2 cellular contexts compared by ENCODE assay signal in the genomic region with DNA sequence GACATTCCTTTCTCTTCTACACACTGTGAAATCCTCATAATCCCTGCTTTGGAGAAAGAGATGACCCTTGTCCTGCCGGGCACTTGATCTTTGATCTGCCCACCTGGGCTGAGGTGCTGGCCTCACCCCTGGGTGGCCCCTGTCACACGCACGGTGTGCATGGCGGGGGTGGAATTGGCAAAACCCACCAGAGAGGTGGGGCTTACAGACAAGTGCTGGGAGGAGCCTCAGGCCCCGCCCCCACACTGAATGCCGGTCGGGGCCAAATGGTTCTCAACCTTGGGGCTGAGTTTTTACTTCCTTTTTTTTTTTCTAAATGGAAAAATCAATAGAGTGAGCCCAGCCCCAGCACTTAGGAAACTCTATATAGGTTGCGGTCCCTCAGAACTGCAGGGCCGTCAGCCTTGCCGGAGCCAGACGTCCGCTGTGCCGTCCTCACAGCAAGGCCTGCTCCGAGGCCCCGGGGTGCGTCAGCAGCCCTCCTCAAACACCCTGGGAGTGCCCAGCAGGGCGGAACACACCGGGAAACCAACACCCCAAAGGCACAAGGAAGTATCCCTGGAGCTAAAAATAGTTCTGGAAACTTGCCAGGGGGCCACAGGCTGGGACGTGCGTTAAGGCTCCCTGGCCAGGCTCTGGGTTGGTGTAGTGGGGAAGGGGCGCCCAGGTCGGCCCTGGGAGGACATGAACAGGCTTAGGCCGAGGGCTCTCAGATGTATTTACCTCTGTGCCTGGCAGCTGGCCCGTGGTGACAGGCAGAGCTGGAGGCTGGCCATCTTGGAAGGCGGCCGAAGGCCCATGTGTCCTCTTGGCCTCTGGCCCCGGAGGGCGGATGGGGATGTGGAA.
TF ChIP-seq lines count a peak whose summit lies in the region.

No MANE protein-coding gene starts in this region.

TF ChIP-seq in HEK293, 187 proteins besides CTCF, POLR2A, EP300 and RAD21 (continued from another document):
- TF ChIP-seq ZNF692 (tag by site-specific recombination; IDR thresholded peaks at IDR 0.05) (no peak), KLF1 (tag by site-specific recombination; IDR thresholded peaks at IDR 0.05) (peak; percentile 88), ZNF423 (tag by site-specific recombination; IDR thresholded peaks at IDR 0.05) (peak; percentile 87; the same call in 1 of the 2 replicates), ZIC2 (tag by site-specific recombination; IDR thresholded peaks at IDR 0.05) (peak; percentile 99), ZBTB20 (tag by site-specific recombination; IDR thresholded peaks at IDR 0.05) (peak; percentile 83), ZNF324 (tag by site-specific recombination; IDR thresholded peaks at IDR 0.05) (peak; percentile 67; the same call in 1 of the 2 replicates), ZNF76 (tag by site-specific recombination; IDR thresholded peaks at IDR 0.05; ENCODE audit: borderline replicate concordance, low read depth) (0 out of 2 replicates have a peak, but pooled peaks have one; percentile 36), ZNF335 (tag by site-specific recombination; conservative IDR thresholded peaks at IDR 0.05) (peak; percentile 72), ZFHX2 (tag by site-specific recombination; conservative IDR thresholded peaks at IDR 0.05) (0 out of 2 replicates have a peak, but pooled peaks have one; percentile 10), HIC1 (tag by site-specific recombination; IDR thresholded peaks at IDR 0.05) (peak; percentile 71; the same call in 1 of the 2 replicates), ZNF473 (tag by site-specific recombination; IDR thresholded peaks at IDR 0.05) (no peak), ZBTB1 (tag by site-specific recombination; IDR thresholded peaks at IDR 0.05) (no peak), SP7 (tag by site-specific recombination; IDR thresholded peaks at IDR 0.05) (peak; percentile 91), PRDM4 (tag by site-specific recombination; IDR thresholded peaks at IDR 0.05) (0 out of 2 replicates have a peak, but pooled peaks have one; percentile 41)
- TF ChIP-seq, protein P1, sequence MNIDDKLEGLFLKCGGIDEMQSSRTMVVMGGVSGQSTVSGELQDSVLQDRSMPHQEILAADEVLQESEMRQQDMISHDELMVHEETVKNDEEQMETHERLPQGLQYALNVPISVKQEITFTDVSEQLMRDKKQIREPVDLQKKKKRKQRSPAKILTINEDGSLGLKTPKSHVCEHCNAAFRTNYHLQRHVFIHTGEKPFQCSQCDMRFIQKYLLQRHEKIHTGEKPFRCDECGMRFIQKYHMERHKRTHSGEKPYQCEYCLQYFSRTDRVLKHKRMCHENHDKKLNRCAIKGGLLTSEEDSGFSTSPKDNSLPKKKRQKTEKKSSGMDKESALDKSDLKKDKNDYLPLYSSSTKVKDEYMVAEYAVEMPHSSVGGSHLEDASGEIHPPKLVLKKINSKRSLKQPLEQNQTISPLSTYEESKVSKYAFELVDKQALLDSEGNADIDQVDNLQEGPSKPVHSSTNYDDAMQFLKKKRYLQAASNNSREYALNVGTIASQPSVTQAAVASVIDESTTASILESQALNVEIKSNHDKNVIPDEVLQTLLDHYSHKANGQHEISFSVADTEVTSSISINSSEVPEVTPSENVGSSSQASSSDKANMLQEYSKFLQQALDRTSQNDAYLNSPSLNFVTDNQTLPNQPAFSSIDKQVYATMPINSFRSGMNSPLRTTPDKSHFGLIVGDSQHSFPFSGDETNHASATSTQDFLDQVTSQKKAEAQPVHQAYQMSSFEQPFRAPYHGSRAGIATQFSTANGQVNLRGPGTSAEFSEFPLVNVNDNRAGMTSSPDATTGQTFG (tag by site-specific recombination; IDR thresholded peaks at IDR 0.05; ENCODE audit: borderline replicate concordance): no peak
TF ChIP-seq in HEK293: peak in this region for 37.

TF ChIP-seq in K562, 482 proteins besides CTCF, POLR2A, EP300 and RAD21 (continued from another document and continues in another):
- peak in 1 of 3 experiments; percentile 66; a peak in 2 of 6 replicates for TF ChIP-seq ZBTB11 (CRISPR knock-in tag; IDR thresholded peaks at IDR 0.05)
- no peak for TF ChIP-seq SIX5 (IDR thresholded peaks at IDR 0.05; ENCODE audit: borderline replicate concordance in 1 of 2, insufficient read depth in 1 of 2, low read depth in 1 of 2, low read length in 2 of 2)
- TF ChIP-seq ARID2 (IDR thresholded peaks at IDR 0.05): no peak
- TF ChIP-seq SAP30 (IDR thresholded peaks at IDR 0.05; ENCODE audit: borderline replicate concordance, insufficient read depth, low read depth, low read length, poor library complexity, severe bottlenecking): no peak
- TF ChIP-seq BRF1 (IDR thresholded peaks at IDR 0.05; ENCODE audit: borderline replicate concordance, extremely low read depth, insufficient read length): no peak
- TF ChIP-seq ZNF77 (CRISPR knock-in tag; IDR thresholded peaks at IDR 0.05): no peak
- TF ChIP-seq RFX7 (CRISPR knock-in tag; IDR thresholded peaks at IDR 0.05): 0 out of 2 replicates have a peak, but pooled peaks have one; percentile 7
- TF ChIP-seq THRA (IDR thresholded peaks at IDR 0.05): no peak
- no peak for TF ChIP-seq XRCC3 (IDR thresholded peaks at IDR 0.05)
- no peak for TF ChIP-seq CGGBP1 (CRISPR knock-in tag; IDR thresholded peaks at IDR 0.05)
- no peak for TF ChIP-seq CHD1 (IDR thresholded peaks at IDR 0.05; ENCODE audit: low read length)
- no peak for TF ChIP-seq NCOA4 (IDR thresholded peaks at IDR 0.05; ENCODE audit: partially characterized antibody)
- TF ChIP-seq, protein P2, sequence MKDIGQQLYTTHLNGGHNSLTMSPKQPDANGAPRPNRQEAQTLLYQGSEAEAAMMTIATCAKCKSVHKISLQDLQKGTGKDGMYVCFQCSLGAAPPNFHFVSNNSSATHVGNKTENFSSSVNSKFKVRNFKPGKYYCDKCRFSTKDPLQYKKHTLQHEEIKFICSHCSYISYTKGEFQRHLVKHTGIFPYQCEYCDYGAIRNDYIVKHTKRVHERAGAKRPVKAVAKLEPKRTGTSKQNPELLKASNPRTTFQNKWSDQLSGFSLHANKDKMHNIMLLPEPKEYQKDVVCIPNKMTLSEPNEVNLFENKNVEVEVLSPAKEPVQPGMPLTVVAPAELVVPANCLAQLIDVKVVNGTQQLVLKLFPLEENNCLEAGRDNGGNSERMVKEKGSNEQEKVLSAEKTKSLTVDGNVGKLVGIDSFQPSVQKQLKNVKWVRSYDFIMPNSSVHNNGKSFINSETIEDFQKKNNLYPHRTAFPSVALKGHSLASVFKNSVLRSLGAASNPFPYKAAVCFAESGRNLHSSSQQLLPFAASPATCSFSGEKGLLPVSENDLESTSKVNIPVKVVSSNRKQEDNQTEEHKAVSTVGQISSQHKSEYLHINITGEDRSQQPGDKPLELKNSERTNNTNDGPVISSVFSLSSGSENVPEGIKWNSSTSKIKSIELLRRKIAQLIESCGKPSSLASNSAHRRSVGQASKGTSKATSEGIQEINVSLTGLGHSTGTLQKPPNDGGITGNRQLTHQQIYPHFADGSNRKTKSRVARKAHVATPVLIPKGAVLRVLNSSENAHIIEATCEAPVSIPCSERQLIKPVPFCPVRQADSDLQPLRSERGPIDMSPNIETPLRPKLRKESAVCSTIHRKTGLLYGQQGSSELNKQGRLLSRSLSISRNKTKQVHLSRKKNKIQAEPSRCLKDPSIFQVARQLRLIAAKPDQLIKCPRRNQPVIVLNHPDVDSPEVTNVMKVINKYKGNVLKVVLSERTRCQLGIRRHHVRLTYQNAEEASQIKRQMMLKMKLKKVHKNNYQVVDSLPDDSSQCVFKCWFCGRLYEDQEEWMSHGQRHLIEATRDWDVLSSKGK (CRISPR knock-in tag; IDR thresholded peaks at IDR 0.05): no peak
- TF ChIP-seq STAG1 (CRISPR knock-in tag; IDR thresholded peaks at IDR 0.05; ENCODE audit: borderline replicate concordance): no peak
- TF ChIP-seq, protein P3, sequence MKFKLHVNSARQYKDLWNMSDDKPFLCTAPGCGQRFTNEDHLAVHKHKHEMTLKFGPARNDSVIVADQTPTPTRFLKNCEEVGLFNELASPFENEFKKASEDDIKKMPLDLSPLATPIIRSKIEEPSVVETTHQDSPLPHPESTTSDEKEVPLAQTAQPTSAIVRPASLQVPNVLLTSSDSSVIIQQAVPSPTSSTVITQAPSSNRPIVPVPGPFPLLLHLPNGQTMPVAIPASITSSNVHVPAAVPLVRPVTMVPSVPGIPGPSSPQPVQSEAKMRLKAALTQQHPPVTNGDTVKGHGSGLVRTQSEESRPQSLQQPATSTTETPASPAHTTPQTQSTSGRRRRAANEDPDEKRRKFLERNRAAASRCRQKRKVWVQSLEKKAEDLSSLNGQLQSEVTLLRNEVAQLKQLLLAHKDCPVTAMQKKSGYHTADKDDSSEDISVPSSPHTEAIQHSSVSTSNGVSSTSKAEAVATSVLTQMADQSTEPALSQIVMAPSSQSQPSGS (CRISPR knock-in tag; IDR thresholded peaks at IDR 0.05): no peak
- no peak for TF ChIP-seq CBFA2T2 (conservative IDR thresholded peaks at IDR 0.05)
- TF ChIP-seq, protein P4, sequence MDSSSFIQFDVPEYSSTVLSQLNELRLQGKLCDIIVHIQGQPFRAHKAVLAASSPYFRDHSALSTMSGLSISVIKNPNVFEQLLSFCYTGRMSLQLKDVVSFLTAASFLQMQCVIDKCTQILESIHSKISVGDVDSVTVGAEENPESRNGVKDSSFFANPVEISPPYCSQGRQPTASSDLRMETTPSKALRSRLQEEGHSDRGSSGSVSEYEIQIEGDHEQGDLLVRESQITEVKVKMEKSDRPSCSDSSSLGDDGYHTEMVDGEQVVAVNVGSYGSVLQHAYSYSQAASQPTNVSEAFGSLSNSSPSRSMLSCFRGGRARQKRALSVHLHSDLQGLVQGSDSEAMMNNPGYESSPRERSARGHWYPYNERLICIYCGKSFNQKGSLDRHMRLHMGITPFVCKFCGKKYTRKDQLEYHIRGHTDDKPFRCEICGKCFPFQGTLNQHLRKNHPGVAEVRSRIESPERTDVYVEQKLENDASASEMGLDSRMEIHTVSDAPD (CRISPR knock-in tag; IDR thresholded peaks at IDR 0.05): no peak
- TF ChIP-seq HMGN3 (IDR thresholded peaks at IDR 0.05; ENCODE audit: borderline replicate concordance, extremely low read depth, insufficient read length, low read depth, low read length): no peak
- TF ChIP-seq, protein P5, sequence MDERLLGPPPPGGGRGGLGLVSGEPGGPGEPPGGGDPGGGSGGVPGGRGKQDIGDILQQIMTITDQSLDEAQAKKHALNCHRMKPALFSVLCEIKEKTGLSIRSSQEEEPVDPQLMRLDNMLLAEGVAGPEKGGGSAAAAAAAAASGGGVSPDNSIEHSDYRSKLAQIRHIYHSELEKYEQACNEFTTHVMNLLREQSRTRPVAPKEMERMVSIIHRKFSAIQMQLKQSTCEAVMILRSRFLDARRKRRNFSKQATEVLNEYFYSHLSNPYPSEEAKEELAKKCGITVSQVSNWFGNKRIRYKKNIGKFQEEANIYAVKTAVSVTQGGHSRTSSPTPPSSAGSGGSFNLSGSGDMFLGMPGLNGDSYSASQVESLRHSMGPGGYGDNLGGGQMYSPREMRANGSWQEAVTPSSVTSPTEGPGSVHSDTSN (CRISPR knock-in tag; IDR thresholded peaks at IDR 0.05; ENCODE audit: low read depth): no peak
- TF ChIP-seq, protein P5 (tag; conservative IDR thresholded peaks at IDR 0.05; ENCODE audit: low read depth): no peak
- TF ChIP-seq, protein P6, sequence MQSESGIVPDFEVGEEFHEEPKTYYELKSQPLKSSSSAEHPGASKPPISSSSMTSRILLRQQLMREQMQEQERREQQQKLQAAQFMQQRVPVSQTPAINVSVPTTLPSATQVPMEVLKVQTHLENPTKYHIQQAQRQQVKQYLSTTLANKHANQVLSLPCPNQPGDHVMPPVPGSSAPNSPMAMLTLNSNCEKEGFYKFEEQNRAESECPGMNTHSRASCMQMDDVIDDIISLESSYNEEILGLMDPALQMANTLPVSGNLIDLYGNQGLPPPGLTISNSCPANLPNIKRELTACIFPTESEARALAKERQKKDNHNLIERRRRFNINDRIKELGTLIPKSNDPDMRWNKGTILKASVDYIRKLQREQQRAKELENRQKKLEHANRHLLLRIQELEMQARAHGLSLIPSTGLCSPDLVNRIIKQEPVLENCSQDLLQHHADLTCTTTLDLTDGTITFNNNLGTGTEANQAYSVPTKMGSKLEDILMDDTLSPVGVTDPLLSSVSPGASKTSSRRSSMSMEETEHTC (IDR thresholded peaks at IDR 0.05): no peak
- TF ChIP-seq SRSF9 (IDR thresholded peaks at IDR 0.05; ENCODE audit: borderline replicate concordance, low read depth, low read length): no peak
- TF ChIP-seq ZNF274 (IDR thresholded peaks at IDR 0.05; ENCODE audit: borderline replicate concordance, low read depth, low read length): no peak
- TF ChIP-seq HDAC3 (IDR thresholded peaks at IDR 0.05; ENCODE audit: borderline replicate concordance, partially characterized antibody): no peak
- no peak for TF ChIP-seq ZNF143 (CRISPR knock-in tag; IDR thresholded peaks at IDR 0.05)
